In genomic region chr9:110185806-110186205, GRCh38 we compare ENCODE assay signal across 21 cellular contexts. TPM values are rescaled to one million over a fixed set of nuclear protein-coding genes. Genes with fewer than 3 reads are reported as not detected.
DNase-seq lines count a peak whose midpoint lies in the region; ATAC-seq, FAIRE-seq and TF ChIP-seq lines count a peak whose summit lies in the region.
"Had no signal": no experiment of that assay in that cellular context is flagged by ENCODE, and none has a peak within 500 bp of the region (broad histone marks: within the 10 kb centered on the region; RNA-seq: fewer than 3 reads in every experiment).

No MANE protein-coding gene starts in this region.

- DNase-seq in mammary epithelial cell: peak; percentile 34
- DNase-seq in breast epithelium (ENCODE audit: low spot score in 2 of 2): no peak
- peak; percentile 45 for DNase-seq in bronchial epithelial cell (ENCODE audit: low read depth)
- DNase-seq in islet precursor cell: peak; percentile 27
- no peak for DNase-seq in effector memory CD8-positive, alpha-beta T cell
- no peak for DNase-seq in type B pancreatic cell (ENCODE audit: extremely low spot score, unreplicated experiment)
- DNase-seq: C1 segment of cervical spinal cord; Calu3; CD4-positive, alpha-beta memory T cell; COR-L47; DMS79; EL; GDM1; H9; HFFc6 had no signal

- H3K9me3 ChIP-seq in mammary epithelial cell (replicated peaks; ENCODE audit: insufficient read depth, low read length) (no peaks in the 10 kb centered on the region), breast epithelium (no peaks in the 10 kb centered on the region)

- no peaks in the 10 kb centered on the region for H4K20me1 ChIP-seq in mammary epithelial cell (ENCODE audit: insufficient read depth, low read length)

- in situ Hi-C loops in mammary epithelial cell (cut with MboI; ENCODE audit: low sequenced_read_pairs in 2 of 2): loop anchor here (10.0 kb wide), 2 partner anchors 239 to 439 kb away; no protein-coding TSS in a partner anchor

- peaks cover 17% of the 10 kb centered on the region for H3K4me1 ChIP-seq in mammary epithelial cell (ENCODE audit: insufficient read depth, low read length)
- H3K4me1 ChIP-seq in breast epithelium: no peaks in the 10 kb centered on the region

- no peak for FAIRE-seq in bronchial epithelial cell (lab: Jason Lieb, UNC)
- FAIRE-seq: GM12878 had no signal

- H3K36me3 ChIP-seq in mammary epithelial cell (ENCODE audit: insufficient read depth, low read length) (no peaks in the 10 kb centered on the region), breast epithelium (no peaks in the 10 kb centered on the region), bronchial epithelial cell (ENCODE audit: control insufficient read depth, insufficient read depth, low read length) (no peaks in the 10 kb centered on the region)

- BruUV-seq in mammary epithelial cell (replicated peaks; lab: Mats Ljungman, UMichigan): no TSS peak

- no peaks in the 10 kb centered on the region for H3K27me3 Mint-ChIP-seq in effector memory CD8-positive, alpha-beta T cell
- H3K27me3 Mint-ChIP-seq in type B pancreatic cell: no peaks in the 10 kb centered on the region

- CTCF ChIA-PET in mammary epithelial cell (lab: Charles Lee; ENCODE audit: low non-redundant PET): interaction anchor here (0.5 kb wide), 1 partner anchor 437 kb away, joined by 3 read pairs; no protein-coding TSS in a partner anchor

- no peak overlapping the region for H3K4me3 Mint-ChIP-seq in effector memory CD8-positive, alpha-beta T cell
- H3K4me3 Mint-ChIP-seq in type B pancreatic cell: no peak overlapping the region
- H3K4me3 Mint-ChIP-seq: GM23338, H9, HFFc6 had no signal

- H3K27ac ChIP-seq in mammary epithelial cell (ENCODE audit: insufficient read depth, low read depth, low read length) (no peak overlapping the region), breast epithelium (no peak overlapping the region)

- H3K27ac Mint-ChIP-seq in effector memory CD8-positive, alpha-beta T cell: no peak overlapping the region
- H3K27ac Mint-ChIP-seq in type B pancreatic cell: no peak overlapping the region
- H3K27ac Mint-ChIP-seq: CD4-positive, alpha-beta memory T cell; GM23338; H9; HFFc6 had no signal

- TF ChIP-seq CTCF in mammary epithelial cell (conservative IDR thresholded peaks at IDR 0.05 in 1 of 2, IDR thresholded peaks at IDR 0.05 in 1 of 2; ENCODE audit: extremely low read depth in 1 of 2, insufficient read depth in 1 of 2, low read depth in 1 of 2, low read length in 2 of 2): no peak
- TF ChIP-seq CTCF in breast epithelium (IDR thresholded peaks at IDR 0.05): no peak
- no peak for TF ChIP-seq CTCF in bronchial epithelial cell (IDR thresholded peaks at IDR 0.05; ENCODE audit: insufficient read depth, low read length, severe bottlenecking)
- TF ChIP-seq CTCF in type B pancreatic cell (conservative IDR thresholded peaks at IDR 0.05): no peak

- peaks cover 0 to 2% of the 10 kb centered on the region in 2 donors for H3K4me1 Mint-ChIP-seq in effector memory CD8-positive, alpha-beta T cell (ENCODE audit: low read depth in 2 of 2)
- peaks cover 9% of the 10 kb centered on the region for H3K4me1 Mint-ChIP-seq in type B pancreatic cell (ENCODE audit: unreplicated experiment)

- intact Hi-C loops in mammary epithelial cell (cut with micrococcal nuclease) (no loop called here), breast epithelium (cut with DNase I; ENCODE audit: low total_unique reads) (no loop called here)

- no peaks in the 10 kb centered on the region for H3K79me2 ChIP-seq in mammary epithelial cell (ENCODE audit: insufficient read depth, low read length)

- H3K9me3 Mint-ChIP-seq in effector memory CD8-positive, alpha-beta T cell: no peaks in the 10 kb centered on the region
- H3K9me3 Mint-ChIP-seq in type B pancreatic cell: no peaks in the 10 kb centered on the region
- H3K9me3 Mint-ChIP-seq: HFFc6 had no signal

- H3K36me3 Mint-ChIP-seq in effector memory CD8-positive, alpha-beta T cell (ENCODE audit: insufficient read depth): peaks cover 3% of the 10 kb centered on the region
- no peaks in the 10 kb centered on the region for H3K36me3 Mint-ChIP-seq in type B pancreatic cell
- H3K36me3 Mint-ChIP-seq: CD4-positive, alpha-beta memory T cell had no signal

- H3K9ac ChIP-seq in mammary epithelial cell (ENCODE audit: insufficient read depth, low read length): no peak overlapping the region

- H3K4me3 ChIP-seq in mammary epithelial cell (replicated peaks in 1 of 3; ENCODE audit: insufficient read depth in 1 of 3, low read depth in 2 of 3, low read length in 3 of 3) (no peak overlapping the region), breast epithelium (no peak overlapping the region), bronchial epithelial cell (ENCODE audit: low read depth, low read length) (no peak overlapping the region)
- H3K4me3 ChIP-seq: GM12878, GM23338 had no signal

- no peak overlapping the region for H3K4me2 ChIP-seq in mammary epithelial cell (ENCODE audit: insufficient read depth, low read depth, low read length)

- ATAC-seq in effector memory CD8-positive, alpha-beta T cell (replicated peaks): no peak
- ATAC-seq: GM12878, GM23338 had no signal

- dilution Hi-C loops in mammary epithelial cell (cut with HindIII; ENCODE audit: low sequenced_read_pairs): no loop called here

- TF ChIP-seq POLR2A in breast epithelium (IDR thresholded peaks at IDR 0.05): no peak

- H2AFZ ChIP-seq in mammary epithelial cell (ENCODE audit: low read depth, low read length): no peak overlapping the region
- H2AFZ ChIP-seq: GM23338 had no signal

- WGBS in mammary epithelial cell (ENCODE audit: low coverage, missing lambda C conversion rate): 81% methylated on average over 2 of the region's 2 CpGs

- no peaks in the 10 kb centered on the region for H3K27me3 ChIP-seq in mammary epithelial cell (ENCODE audit: insufficient read depth, low read length)
- H3K27me3 ChIP-seq in breast epithelium: no peaks in the 10 kb centered on the region
- H3K27me3 ChIP-seq in bronchial epithelial cell (ENCODE audit: control insufficient read depth, insufficient read depth, low read length): no peaks in the 10 kb centered on the region

RNA-seq across cellular contexts. Expression of gene C9orf152, which starts 22.2 kb away (rescaled TPM):
- total RNA-seq in mammary epithelial cell (not detected), breast epithelium (10 to 100 TPM in 1 of 3 donors, 1 to 10 TPM in 1, not detected in 1; 7.9 to 10.2 TPM), bronchial epithelial cell (under 0.01 TPM in 2 replicates), type B pancreatic cell (ENCODE audit: low replicate concordance) (0.48 and 2.8 TPM in 2 replicates)
- polyA plus RNA-seq in mammary epithelial cell: not detected
- polyA minus RNA-seq in mammary epithelial cell: not detected
- total RNA-seq: A172; A673; CD4-positive, alpha-beta memory T cell; GM12878; GM23338; H4; H9; HFFc6 had no signal
- polyA plus RNA-seq: BJ; CD4-positive, alpha-beta memory T cell; GM23338 had no signal

Comparison
In these comparisons a context has a peak if more than half of its experiments do, and no peak if none do; other contexts are left out.
1. DNase-seq: peak in mammary epithelial cell (single experiment), bronchial epithelial cell (single experiment) and islet precursor cell (single experiment); none in breast epithelium (0 of 2), effector memory CD8-positive, alpha-beta T cell (0 of 3) and type B pancreatic cell (single experiment).